5 cellular contexts compared by ENCODE assay signal in the genomic region with DNA sequence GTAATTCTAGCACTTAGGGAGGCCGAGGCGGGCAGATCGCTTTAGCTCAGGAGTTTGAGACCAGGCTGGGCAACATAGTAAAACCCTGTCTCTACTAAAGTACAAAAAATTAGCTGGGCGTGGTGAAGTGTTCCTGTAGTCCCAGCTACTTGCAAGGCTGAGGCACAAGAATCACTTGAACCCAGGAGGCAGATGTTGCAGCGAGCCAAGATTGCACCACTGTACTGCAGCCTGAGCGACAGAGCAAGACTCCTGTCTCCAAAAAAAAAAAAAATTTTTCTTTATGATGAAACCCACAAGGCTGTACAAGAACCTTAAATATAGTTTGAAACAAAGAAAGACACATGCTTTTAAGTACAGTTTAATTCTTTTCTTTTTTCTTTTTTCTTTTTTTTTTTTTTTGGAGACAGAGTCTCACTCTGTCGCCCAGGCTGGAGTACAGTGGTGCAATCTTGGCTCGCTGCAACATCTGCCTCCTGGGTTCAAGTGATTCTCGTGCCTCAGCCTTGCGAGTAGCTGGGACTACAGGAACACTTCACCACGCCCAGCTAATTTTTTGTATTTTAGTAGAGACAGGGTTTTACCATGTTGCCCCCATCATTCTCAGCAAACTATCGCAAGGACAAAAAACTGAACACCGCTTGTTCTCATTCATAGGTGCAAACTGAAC. TPM values are rescaled to one million over a fixed set of nuclear protein-coding genes. Genes with fewer than 3 reads are reported as not detected.
"Had no signal": no experiment of that assay in that cellular context is flagged by ENCODE, and none has a peak within 500 bp of the region (broad histone marks: within the 10 kb centered on the region; RNA-seq: fewer than 3 reads in every experiment).

No MANE protein-coding gene starts in this region.

RNA-seq across cellular contexts. Expression of gene GFRA4, which starts 47.9 kb away (rescaled TPM):
- total RNA-seq: GM23248, H1, H9, HT-29 had no signal
- polyA plus RNA-seq: GM23248, IgD-negative memory B cell had no signal
